In genomic region chr2:219551412-219551811, GRCh38 we compare ENCODE assay signal across 12 cellular contexts. TPM values are rescaled to one million over a fixed set of nuclear protein-coding genes. Genes with fewer than 3 reads are reported as not detected.
DNase-seq lines count a peak whose midpoint lies in the region; ATAC-seq and TF ChIP-seq lines count a peak whose summit lies in the region.
"Had no signal": no experiment of that assay in that cellular context is flagged by ENCODE, and none has a peak within 500 bp of the region (broad histone marks: within the 10 kb centered on the region; RNA-seq: fewer than 3 reads in every experiment).

No MANE protein-coding gene starts in this region.

- no peaks in the 10 kb centered on the region for H3K9me3 ChIP-seq in fibroblast of lung (ENCODE audit: control insufficient read depth, insufficient read depth, low read depth, low read length)

- no peak overlapping the region for H3K27ac Mint-ChIP-seq in progenitor cell of endocrine pancreas

- peaks cover 3% of the 10 kb centered on the region for H3K4me1 Mint-ChIP-seq in progenitor cell of endocrine pancreas (ENCODE audit: low read depth)

- H3K4me2 ChIP-seq in fibroblast of lung (ENCODE audit: extremely low read depth, insufficient read depth, low read length): no peak overlapping the region

- no peaks in the 10 kb centered on the region for H4K20me1 ChIP-seq in fibroblast of lung (ENCODE audit: control insufficient read depth, extremely low read depth, insufficient read depth, low read length)

- DNase-seq in ELR (ENCODE audit: low read depth) (peak; percentile 69), OCI-M1 (lab: John Stamatoyannopoulos, UW) (peak; percentile 53), fibroblast of lung (ENCODE audit: low read depth in 2 of 2) (peak; percentile 26 to 58), progenitor cell of endocrine pancreas (ENCODE audit: low spot score, unreplicated experiment) (no peak), pons (ENCODE audit: low spot score) (no peak), left lobe of liver (ENCODE audit: low spot score) (no peak), NCI-H446 treated with DMSO at 0.1 percent for 48 hours (lab: John Stamatoyannopoulos, UW) (no peak), DMS79 (lab: John Stamatoyannopoulos, UW) (no peak)
- DNase-seq: cortex of kidney, KG1 had no signal

- H3K27me3 ChIP-seq in fibroblast of lung (ENCODE audit: control insufficient read depth, insufficient read depth, low read length): peaks cover 6% of the 10 kb centered on the region

- no peaks in the 10 kb centered on the region for H3K79me2 ChIP-seq in fibroblast of lung (ENCODE audit: control insufficient read depth, insufficient read depth, low read length)

- H3K4me1 ChIP-seq in fibroblast of lung (ENCODE audit: control insufficient read depth, extremely low read depth, insufficient read depth, low read length): peaks cover 3% of the 10 kb centered on the region

- H3K27ac ChIP-seq in fibroblast of lung (ENCODE audit: insufficient read depth, low read length): no peak overlapping the region

- H3K36me3 ChIP-seq in fibroblast of lung (ENCODE audit: control insufficient read depth, insufficient read depth, low read length): no peaks in the 10 kb centered on the region

- H3K27me3 Mint-ChIP-seq in progenitor cell of endocrine pancreas: peaks cover 42% of the 10 kb centered on the region

- peaks cover 17% of the 10 kb centered on the region for H3K36me3 Mint-ChIP-seq in progenitor cell of endocrine pancreas (ENCODE audit: insufficient read depth)

- no peak overlapping the region for H3K9ac ChIP-seq in fibroblast of lung (ENCODE audit: insufficient read depth, low read length)

- H3K4me3 Mint-ChIP-seq in progenitor cell of endocrine pancreas (ENCODE audit: low read depth): peak overlapping the region; percentile 19

- no peak overlapping the region for H2AFZ ChIP-seq in fibroblast of lung (ENCODE audit: low read length)

- H3K9me3 Mint-ChIP-seq in progenitor cell of endocrine pancreas (ENCODE audit: low read depth): no peaks in the 10 kb centered on the region

- ATAC-seq in left lobe of liver: no peak

- peak overlapping the region in 2 of 4 experiments; percentile 42 to 62 for H3K4me3 ChIP-seq in fibroblast of lung (replicated peaks in 1 of 4; ENCODE audit: control extremely low read depth in 1 of 4, insufficient read depth in 1 of 4, low read depth in 3 of 4, low read length in 4 of 4)

- no peak for TF ChIP-seq CTCF in fibroblast of lung (conservative IDR thresholded peaks at IDR 0.05 in 1 of 2, IDR thresholded peaks at IDR 0.05 in 1 of 2; ENCODE audit: low read depth in 1 of 2, low read length in 2 of 2)
- TF ChIP-seq CTCF in progenitor cell of endocrine pancreas (IDR thresholded peaks at IDR 0.05; ENCODE audit: unreplicated experiment): no peak

RNA-seq across cellular contexts. Expression of gene TMEM198, which starts 7.6 kb away (rescaled TPM):
- total RNA-seq in fibroblast of lung (0.77 and 0.99 TPM in 2 replicates), progenitor cell of endocrine pancreas (8.2 and 9.7 TPM in 2 replicates), left lobe of liver (2.1 TPM)
- 0.49 and 0.70 TPM in 2 replicates for polyA plus RNA-seq in fibroblast of lung
- polyA plus RNA-seq in fibroblast of lung (2012): 0.80 and 1.1 TPM in 2 replicates
- polyA minus RNA-seq in fibroblast of lung (ENCODE audit: low replicate concordance): 0.63 and 0.85 TPM in 2 replicates
- total RNA-seq: pulmonary artery endothelial cell had no signal

RNA-seq across cellular contexts. Expression of gene CHPF, which starts 7.8 kb away (rescaled TPM):
- total RNA-seq in fibroblast of lung (46.0 and 58.8 TPM in 2 replicates), progenitor cell of endocrine pancreas (49.1 and 51.1 TPM in 2 replicates), left lobe of liver (55.1 TPM)
- polyA plus RNA-seq in fibroblast of lung: 23.9 and 35.8 TPM in 2 replicates
- 54.1 and 68.7 TPM in 2 replicates for polyA plus RNA-seq in fibroblast of lung (2012)
- polyA minus RNA-seq in fibroblast of lung (ENCODE audit: low replicate concordance): 20.2 and 29.3 TPM in 2 replicates

RNA-seq across cellular contexts. Expression of gene OBSL1, which starts 19.9 kb away (rescaled TPM):
- total RNA-seq in fibroblast of lung: 28.7 and 34.4 TPM in 2 replicates
- 15.2 and 24.7 TPM in 2 replicates for polyA plus RNA-seq in fibroblast of lung
- 22.6 and 32.7 TPM in 2 replicates for polyA plus RNA-seq in fibroblast of lung (2012)
- polyA minus RNA-seq in fibroblast of lung (ENCODE audit: low replicate concordance): 41.1 and 60.3 TPM in 2 replicates
- total RNA-seq in progenitor cell of endocrine pancreas: 197 and 198 TPM in 2 replicates
- total RNA-seq in left lobe of liver: 43.6 TPM

RNA-seq across cellular contexts. Expression of gene INHA, which starts 20.7 kb away (rescaled TPM):
- total RNA-seq in fibroblast of lung (0.26 and 0.50 TPM in 2 replicates), progenitor cell of endocrine pancreas (1.5 and 1.7 TPM in 2 replicates), left lobe of liver (0.20 TPM)
- 0.07 and 0.15 TPM in 2 replicates for polyA plus RNA-seq in fibroblast of lung
- 0.09 TPM in 1 of 2 replicates, not detected in the other for polyA plus RNA-seq in fibroblast of lung (2012)
- not detected in 2 replicates for polyA minus RNA-seq in fibroblast of lung (ENCODE audit: low replicate concordance)
- total RNA-seq: pulmonary artery endothelial cell, temporal lobe had no signal

RNA-seq across cellular contexts. Expression of gene ASIC4, which starts 37.1 kb away (rescaled TPM):
- total RNA-seq in fibroblast of lung: under 0.01 and 0.33 TPM in 2 replicates
- not detected in 2 replicates for polyA plus RNA-seq in fibroblast of lung
- not detected in 2 replicates for polyA plus RNA-seq in fibroblast of lung (2012)
- polyA minus RNA-seq in fibroblast of lung (ENCODE audit: low replicate concordance): not detected in 2 replicates
- total RNA-seq in progenitor cell of endocrine pancreas: 3.4 and 5.1 TPM in 2 replicates
- total RNA-seq in left lobe of liver: 0.05 TPM
- total RNA-seq: pulmonary artery endothelial cell had no signal

Comparison
In these comparisons a context has a peak if more than half of its experiments do, and no peak if none do; other contexts are left out.
1. DNase-seq: peak in ELR (single experiment), OCI-M1 (single experiment) and fibroblast of lung (2 of 2); none in progenitor cell of endocrine pancreas (single experiment), pons (single experiment), left lobe of liver (single experiment), NCI-H446 treated with DMSO at 0.1 percent for 48 hours (single experiment) and DMS79 (single experiment).